Comparison of ENCODE assay signal across 8 cellular contexts in the genomic region with DNA sequence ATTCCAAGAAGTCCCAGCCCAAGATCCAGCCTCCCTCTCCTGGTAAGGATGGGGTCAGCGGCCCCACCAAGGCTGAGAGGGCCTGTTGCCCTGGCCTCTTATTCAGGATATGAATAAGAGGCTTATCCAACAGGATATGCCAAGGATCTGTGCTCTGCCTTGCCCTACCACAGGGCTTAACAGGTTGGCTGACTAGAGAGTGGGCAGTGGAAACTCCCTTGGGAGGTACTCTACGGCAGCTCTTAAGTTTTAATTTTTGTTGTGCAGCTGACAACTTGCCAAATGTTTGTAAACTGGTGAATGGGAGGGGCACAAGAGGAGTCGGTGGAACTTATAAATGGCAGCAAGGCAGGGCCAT. TPM values are rescaled to one million over a fixed set of nuclear protein-coding genes. Genes with fewer than 3 reads are reported as not detected.
DNase-seq lines count a peak whose midpoint lies in the region; ATAC-seq and TF ChIP-seq lines count a peak whose summit lies in the region.

No MANE protein-coding gene starts in this region.

- peak overlapping the region; percentile 89; the same call in 1 of the 2 replicates for H3K27ac Mint-ChIP-seq in GM23338
- peak overlapping the region; percentile 80 for H3K27ac Mint-ChIP-seq in activated CD4-positive, alpha-beta memory T cell treated with anti-CD3 and anti-CD28 coated beads for 36 hours

- POLR2A ChIA-PET in activated CD4-positive, alpha-beta memory T cell treated with anti-CD3 and anti-CD28 coated beads for 36 hours (lab: Charles Lee): interaction anchor here (1.2 to 1.3 kb wide), 5 partner anchors 15 to 78 kb away, joined by 3 to 4 read pairs (median 4); no protein-coding TSS in a partner anchor

- H4K20me1 ChIP-seq in GM23338 (replicated peaks; ENCODE audit: insufficient read depth): peaks cover 12% of the 10 kb centered on the region; the same call in 1 of the 2 replicates

- no peak overlapping the region for H2AFZ ChIP-seq in GM23338

- H3K4me3 Mint-ChIP-seq in GM23338: no peak overlapping the region
- no peak overlapping the region for H3K4me3 Mint-ChIP-seq in activated CD4-positive, alpha-beta memory T cell treated with anti-CD3 and anti-CD28 coated beads for 36 hours

- H3K9me2 ChIP-seq in GM23338 (ENCODE audit: insufficient read depth): no peaks in the 10 kb centered on the region

- no peaks in the 10 kb centered on the region for H3K9me3 ChIP-seq in left ventricle myocardium inferior (replicated peaks)

- peaks cover 88% of the 10 kb centered on the region for H3K36me3 ChIP-seq in GM23338 (ENCODE audit: insufficient read depth)
- peaks cover 98% of the 10 kb centered on the region for H3K36me3 ChIP-seq in left ventricle myocardium inferior

- intact Hi-C loops in activated CD4-positive, alpha-beta memory T cell treated with anti-CD3 and anti-CD28 coated beads for 36 hours (cut with micrococcal nuclease): loop anchor here (2.0 kb wide), 1 partner anchor 16 kb away; a partner anchor contains a TSS
- intact Hi-C loops in left ventricle myocardium inferior (cut with micrococcal nuclease): no loop called here

- H3K4me1 Mint-ChIP-seq in GM23338: no peaks in the 10 kb centered on the region
- H3K4me1 Mint-ChIP-seq in activated CD4-positive, alpha-beta memory T cell treated with anti-CD3 and anti-CD28 coated beads for 36 hours (ENCODE audit: low read depth): peaks cover 28% of the 10 kb centered on the region

- no peaks in the 10 kb centered on the region for H3K79me2 ChIP-seq in GM23338 (replicated peaks; ENCODE audit: insufficient read depth)

- H3K27ac ChIP-seq in GM23338 (ENCODE audit: low read depth) (no peak overlapping the region), left ventricle myocardium inferior (replicated peaks) (peak overlapping the region; percentile 53), skin epidermis (peak overlapping the region in 13 of 21 experiments; percentile 6 to 67 (median 28))

- no peak overlapping the region for H3K4me3 ChIP-seq in GM23338
- H3K4me3 ChIP-seq in left ventricle myocardium inferior: no peak overlapping the region
- no peak overlapping the region for H3K4me3 ChIP-seq in skin epidermis

- no peak overlapping the region for H3K4me2 ChIP-seq in GM23338

- no peak for TF ChIP-seq CTCF in GM23338 (conservative IDR thresholded peaks at IDR 0.05; ENCODE audit: low read depth in 2 of 2)
- no peak for TF ChIP-seq CTCF in left ventricle myocardium inferior (IDR thresholded peaks at IDR 0.05; ENCODE audit: borderline replicate concordance)

- no peak for ATAC-seq in GM23338
- ATAC-seq in GM21786 (IDR thresholded peaks at IDR 0.05; ENCODE audit: unreplicated experiment): no peak

- H3K27me3 ChIP-seq in GM23338 (ENCODE audit: insufficient read depth) (no peaks in the 10 kb centered on the region), left ventricle myocardium inferior (ENCODE audit: low read depth) (no peaks in the 10 kb centered on the region)

- DNase-seq in GM23338 (ENCODE audit: low spot score) (no peak), left ventricle myocardium inferior (no peak), NCI-H526 treated with DMSO at 0.1 percent for 48 hours (lab: John Stamatoyannopoulos, UW) (no peak), MV-4-11 (lab: John Stamatoyannopoulos, UW) (no peak), SK-N-DZ (ENCODE audit: low spot score) (no peak)
- peak; percentile 19 for DNase-seq in activated CD4-positive, alpha-beta memory T cell treated with anti-CD3 and anti-CD28 coated beads for 36 hours

- H3K4me1 ChIP-seq in GM23338 (ENCODE audit: insufficient read depth): no peaks in the 10 kb centered on the region
- H3K4me1 ChIP-seq in left ventricle myocardium inferior: peaks cover 64% of the 10 kb centered on the region

- H3K27me3 Mint-ChIP-seq in GM23338 (ENCODE audit: insufficient read depth, low read depth, poor library complexity): peaks cover 7% of the 10 kb centered on the region
- no peaks in the 10 kb centered on the region for H3K27me3 Mint-ChIP-seq in activated CD4-positive, alpha-beta memory T cell treated with anti-CD3 and anti-CD28 coated beads for 36 hours

- no peaks in the 10 kb centered on the region for H3K9me3 Mint-ChIP-seq in GM23338
- no peaks in the 10 kb centered on the region for H3K9me3 Mint-ChIP-seq in activated CD4-positive, alpha-beta memory T cell treated with anti-CD3 and anti-CD28 coated beads for 36 hours

- H3K36me3 Mint-ChIP-seq in GM23338 (ENCODE audit: low read depth): peaks cover 99% of the 10 kb centered on the region
- peaks cover 82% of the 10 kb centered on the region for H3K36me3 Mint-ChIP-seq in activated CD4-positive, alpha-beta memory T cell treated with anti-CD3 and anti-CD28 coated beads for 36 hours

- H3F3A ChIP-seq in GM23338 (replicated peaks; ENCODE audit: low read depth): 0 out of 2 replicates have a peak, but pooled peaks cover 5% of the 10 kb centered on the region

- CTCF ChIA-PET in activated CD4-positive, alpha-beta memory T cell treated with anti-CD3 and anti-CD28 coated beads for 36 hours (lab: Charles Lee): interaction anchor here (1.4 to 2.0 kb wide), 2 partner anchors 18 to 168 kb away, joined by 5 to 9 read pairs; no protein-coding TSS in a partner anchor

TF ChIP-seq in GM23338, 12 proteins besides CTCF, POLR2A, EP300 and RAD21 (continues in another document):
- TF ChIP-seq ZNF114 (CRISPR knock-in tag; IDR thresholded peaks at IDR 0.05): no peak
- TF ChIP-seq EZH2phosphoT487 (IDR thresholded peaks at IDR 0.05; ENCODE audit: unreplicated experiment): no peak
- TF ChIP-seq, protein P1, sequence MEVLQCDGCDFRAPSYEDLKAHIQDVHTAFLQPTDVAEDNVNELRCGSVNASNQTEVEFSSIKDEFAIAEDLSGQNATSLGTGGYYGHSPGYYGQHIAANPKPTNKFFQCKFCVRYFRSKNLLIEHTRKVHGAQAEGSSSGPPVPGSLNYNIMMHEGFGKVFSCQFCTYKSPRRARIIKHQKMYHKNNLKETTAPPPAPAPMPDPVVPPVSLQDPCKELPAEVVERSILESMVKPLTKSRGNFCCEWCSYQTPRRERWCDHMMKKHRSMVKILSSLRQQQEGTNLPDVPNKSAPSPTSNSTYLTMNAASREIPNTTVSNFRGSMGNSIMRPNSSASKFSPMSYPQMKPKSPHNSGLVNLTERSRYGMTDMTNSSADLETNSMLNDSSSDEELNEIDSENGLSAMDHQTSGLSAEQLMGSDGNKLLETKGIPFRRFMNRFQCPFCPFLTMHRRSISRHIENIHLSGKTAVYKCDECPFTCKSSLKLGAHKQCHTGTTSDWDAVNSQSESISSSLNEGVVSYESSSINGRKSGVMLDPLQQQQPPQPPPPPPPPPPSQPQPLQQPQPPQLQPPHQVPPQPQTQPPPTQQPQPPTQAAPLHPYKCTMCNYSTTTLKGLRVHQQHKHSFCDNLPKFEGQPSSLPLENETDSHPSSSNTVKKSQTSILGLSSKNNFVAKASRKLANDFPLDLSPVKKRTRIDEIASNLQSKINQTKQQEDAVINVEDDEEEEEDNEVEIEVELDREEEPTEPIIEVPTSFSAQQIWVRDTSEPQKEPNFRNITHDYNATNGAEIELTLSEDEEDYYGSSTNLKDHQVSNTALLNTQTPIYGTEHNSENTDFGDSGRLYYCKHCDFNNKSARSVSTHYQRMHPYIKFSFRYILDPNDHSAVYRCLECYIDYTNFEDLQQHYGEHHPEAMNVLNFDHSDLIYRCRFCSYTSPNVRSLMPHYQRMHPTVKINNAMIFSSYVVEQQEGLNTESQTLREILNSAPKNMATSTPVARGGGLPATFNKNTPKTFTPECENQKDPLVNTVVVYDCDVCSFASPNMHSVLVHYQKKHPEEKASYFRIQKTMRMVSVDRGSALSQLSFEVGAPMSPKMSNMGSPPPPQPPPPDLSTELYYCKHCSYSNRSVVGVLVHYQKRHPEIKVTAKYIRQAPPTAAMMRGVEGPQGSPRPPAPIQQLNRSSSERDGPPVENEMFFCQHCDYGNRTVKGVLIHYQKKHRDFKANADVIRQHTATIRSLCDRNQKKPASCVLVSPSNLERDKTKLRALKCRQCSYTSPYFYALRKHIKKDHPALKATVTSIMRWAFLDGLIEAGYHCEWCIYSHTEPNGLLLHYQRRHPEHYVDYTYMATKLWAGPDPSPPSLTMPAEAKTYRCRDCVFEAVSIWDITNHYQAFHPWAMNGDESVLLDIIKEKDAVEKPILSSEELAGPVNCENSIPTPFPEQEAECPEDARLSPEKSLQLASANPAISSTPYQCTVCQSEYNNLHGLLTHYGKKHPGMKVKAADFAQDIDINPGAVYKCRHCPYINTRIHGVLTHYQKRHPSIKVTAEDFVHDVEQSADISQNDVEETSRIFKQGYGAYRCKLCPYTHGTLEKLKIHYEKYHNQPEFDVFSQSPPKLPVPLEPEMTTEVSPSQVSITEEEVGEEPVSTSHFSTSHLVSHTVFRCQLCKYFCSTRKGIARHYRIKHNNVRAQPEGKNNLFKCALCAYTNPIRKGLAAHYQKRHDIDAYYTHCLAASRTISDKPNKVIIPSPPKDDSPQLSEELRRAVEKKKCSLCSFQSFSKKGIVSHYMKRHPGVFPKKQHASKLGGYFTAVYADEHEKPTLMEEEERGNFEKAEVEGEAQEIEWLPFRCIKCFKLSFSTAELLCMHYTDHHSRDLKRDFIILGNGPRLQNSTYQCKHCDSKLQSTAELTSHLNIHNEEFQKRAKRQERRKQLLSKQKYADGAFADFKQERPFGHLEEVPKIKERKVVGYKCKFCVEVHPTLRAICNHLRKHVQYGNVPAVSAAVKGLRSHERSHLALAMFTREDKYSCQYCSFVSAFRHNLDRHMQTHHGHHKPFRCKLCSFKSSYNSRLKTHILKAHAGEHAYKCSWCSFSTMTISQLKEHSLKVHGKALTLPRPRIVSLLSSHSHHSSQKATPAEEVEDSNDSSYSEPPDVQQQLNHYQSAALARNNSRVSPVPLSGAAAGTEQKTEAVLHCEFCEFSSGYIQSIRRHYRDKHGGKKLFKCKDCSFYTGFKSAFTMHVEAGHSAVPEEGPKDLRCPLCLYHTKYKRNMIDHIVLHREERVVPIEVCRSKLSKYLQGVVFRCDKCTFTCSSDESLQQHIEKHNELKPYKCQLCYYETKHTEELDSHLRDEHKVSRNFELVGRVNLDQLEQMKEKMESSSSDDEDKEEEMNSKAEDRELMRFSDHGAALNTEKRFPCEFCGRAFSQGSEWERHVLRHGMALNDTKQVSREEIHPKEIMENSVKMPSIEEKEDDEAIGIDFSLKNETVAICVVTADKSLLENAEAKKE (CRISPR knock-in tag; IDR thresholded peaks at IDR 0.05): no peak

RNA-seq across cellular contexts. Expression of a gene that starts 16.5 kb away (rescaled TPM):
- total RNA-seq in GM23338 (2014; rRNA removed; shearing (Covaris generic)): 11.7 and 12.6 TPM in 2 replicates
- polyA plus RNA-seq in GM23338 (2016; fragmentation: Nextera tagmentation; extraction: Ambion mirVana): 3.8 and 4.5 TPM in 2 replicates
- 10 to 100 TPM; 15.1 to 15.3 TPM for total RNA-seq in activated CD4-positive, alpha-beta memory T cell treated with anti-CD3 and anti-CD28 coated beads for 36 hours
- total RNA-seq in left ventricle myocardium inferior: 5.6 TPM
- polyA plus RNA-seq in SK-N-DZ (2014; cell fraction: cytosol; rRNA removed): 10.4 and 13.6 TPM in 2 replicates
- polyA plus RNA-seq in SK-N-DZ (2014; cell fraction: nucleus; rRNA removed): 5.5 and 6.5 TPM in 2 replicates

RNA-seq across cellular contexts. Expression of a gene that starts 55.2 kb away (rescaled TPM):
- 15.5 and 26.8 TPM in 2 replicates for total RNA-seq in GM23338 (2014; rRNA removed; shearing (Covaris generic))
- polyA plus RNA-seq in GM23338 (2016; fragmentation: Nextera tagmentation; extraction: Ambion mirVana): 5.6 and 6.3 TPM in 2 replicates
- total RNA-seq in activated CD4-positive, alpha-beta memory T cell treated with anti-CD3 and anti-CD28 coated beads for 36 hours: 10 to 100 TPM; 60.2 to 63.5 TPM
- total RNA-seq in left ventricle myocardium inferior: 11.8 TPM
- polyA plus RNA-seq in SK-N-DZ (2014; cell fraction: cytosol; rRNA removed): 22.8 and 25.8 TPM in 2 replicates
- polyA plus RNA-seq in SK-N-DZ (2014; cell fraction: nucleus; rRNA removed): 18.4 and 19.8 TPM in 2 replicates
